ENCODE assay signal across 1 cellular context in the genomic region with DNA sequence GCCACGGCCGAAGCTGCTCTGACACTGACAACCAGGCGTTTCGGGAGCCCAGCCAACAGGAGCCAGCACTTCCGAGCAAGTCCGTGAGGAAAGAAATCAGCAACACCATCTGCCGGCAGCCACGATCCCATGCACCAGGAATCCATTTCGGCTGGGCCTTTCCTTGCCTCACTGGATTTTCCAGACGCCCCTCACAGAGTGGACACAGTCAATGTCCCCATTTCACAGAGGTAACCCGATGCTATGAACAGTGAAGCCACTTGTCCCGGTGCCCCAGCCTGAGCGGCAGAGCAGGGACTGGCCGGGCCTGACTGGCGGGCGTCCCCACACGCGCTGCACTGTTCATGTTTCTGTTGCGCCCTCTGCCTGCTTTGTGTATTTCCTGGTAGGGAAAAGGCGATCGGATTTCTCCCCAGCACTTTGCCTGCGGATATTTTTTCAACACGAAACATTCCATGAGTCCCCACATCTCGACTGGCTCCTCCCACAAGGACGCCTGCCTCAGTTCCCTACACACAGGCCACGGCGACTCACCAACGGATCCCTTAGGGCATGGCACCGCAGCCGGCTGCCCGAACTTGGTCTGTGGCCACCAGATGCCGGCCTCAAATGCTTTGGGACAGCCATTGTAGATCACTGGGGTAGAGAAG.
TF ChIP-seq lines count a peak whose summit lies in the region.

No MANE protein-coding gene starts in this region.

TF ChIP-seq in Ishikawa, 13 proteins besides CTCF, POLR2A, EP300 and RAD21 (continued from another document):
- TF ChIP-seq, protein P1, sequence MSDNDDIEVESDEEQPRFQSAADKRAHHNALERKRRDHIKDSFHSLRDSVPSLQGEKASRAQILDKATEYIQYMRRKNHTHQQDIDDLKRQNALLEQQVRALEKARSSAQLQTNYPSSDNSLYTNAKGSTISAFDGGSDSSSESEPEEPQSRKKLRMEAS (IDR thresholded peaks at IDR 0.05): peak; percentile 66
